Comparison of ENCODE assay signal across 9 cellular contexts in the genomic region with DNA sequence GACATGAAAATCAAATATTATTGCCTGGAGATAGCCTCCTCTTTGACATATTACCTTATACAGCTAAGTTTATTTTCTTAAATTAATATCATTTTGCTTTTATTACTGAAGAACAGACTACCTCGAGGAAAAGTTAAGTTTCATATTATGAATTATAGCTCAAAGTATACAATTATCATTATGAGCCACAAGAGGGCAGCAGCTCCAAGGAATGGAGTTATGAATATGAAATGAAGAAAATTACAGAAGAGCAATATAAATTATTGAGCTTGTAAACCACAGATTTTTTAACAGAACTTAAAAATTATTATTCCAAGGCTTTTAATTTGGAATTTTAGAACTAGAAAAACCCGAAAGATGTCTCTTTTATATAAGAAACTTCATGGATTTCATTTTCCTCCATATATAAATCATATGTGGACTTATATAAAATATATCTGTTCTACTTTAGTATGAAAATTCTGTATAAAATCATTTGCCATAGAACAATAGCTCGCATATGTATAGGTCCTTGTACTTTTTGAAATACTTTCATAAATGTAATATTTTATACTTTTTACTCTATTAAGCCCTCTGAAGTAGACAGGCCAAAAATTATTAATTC. TPM values are rescaled to one million over a fixed set of nuclear protein-coding genes. Genes with fewer than 3 reads are reported as not detected.
A peak's percentile ranks its signal among the peaks of the same experiment; 100 is the strongest.
DNase-seq lines count a peak whose midpoint lies in the region; ATAC-seq and TF ChIP-seq lines count a peak whose summit lies in the region.
"Had no signal": no experiment of that assay in that cellular context is flagged by ENCODE, and none has a peak within 500 bp of the region (broad histone marks: within the 10 kb centered on the region; RNA-seq: fewer than 3 reads in every experiment).

No MANE protein-coding gene starts in this region.

- no peak for TF ChIP-seq POLR2A in adrenal gland (IDR thresholded peaks at IDR 0.05)
- no peak for TF ChIP-seq POLR2A in tibial nerve (IDR thresholded peaks at IDR 0.05)

- no peak for TF ChIP-seq EP300 in tibial nerve (IDR thresholded peaks at IDR 0.05)

- H3K9me3 ChIP-seq in AG04450 (ENCODE audit: control insufficient read depth, insufficient read depth, low read length): no peaks in the 10 kb centered on the region
- no peaks in the 10 kb centered on the region for H3K9me3 ChIP-seq in adrenal gland (replicated peaks in 1 of 3)
- H3K9me3 ChIP-seq in tibial nerve: no peaks in the 10 kb centered on the region
- H3K9me3 ChIP-seq: neutrophil had no signal

- WGBS in adrenal gland, 4 donors: 3 to 7% (median 4%) methylated on average over 3 of the region's 3 CpGs
- 5 to 13% methylated on average over 3 of the region's 3 CpGs for WGBS in tibial nerve, 2 donors

- ATAC-seq in HG02981 (IDR thresholded peaks at IDR 0.05; ENCODE audit: unreplicated experiment) (peak; percentile 43), GM18861 (IDR thresholded peaks at IDR 0.05; ENCODE audit: unreplicated experiment) (no peak)

- no peaks in the 10 kb centered on the region for H3K27me3 ChIP-seq in AG04450 (ENCODE audit: control insufficient read depth, insufficient read depth, low read length)
- H3K27me3 ChIP-seq in adrenal gland: no peaks in the 10 kb centered on the region
- no peaks in the 10 kb centered on the region for H3K27me3 ChIP-seq in tibial nerve

- peak; percentile 74 for TF ChIP-seq CTCF in AG04450 (IDR thresholded peaks at IDR 0.05; ENCODE audit: low read depth, low read length)
- peak; percentile 55 to 86 (median 76) for TF ChIP-seq CTCF in adrenal gland (IDR thresholded peaks at IDR 0.05)
- TF ChIP-seq CTCF in tibial nerve (IDR thresholded peaks at IDR 0.05): peak; percentile 38 to 80 (median 67)

- CTCF ChIA-PET in AG04450 (lab: Charles Lee): interaction anchor here (0.6 to 2.6 kb wide), 37 partner anchors 8 to 1333 kb away, joined by 3 to 49 read pairs (median 5); a partner anchor contains a TSS

- H3K27ac ChIP-seq in AG04450 (ENCODE audit: low read depth, low read length): no peak overlapping the region
- no peak overlapping the region for H3K27ac ChIP-seq in adrenal gland
- H3K27ac ChIP-seq in tibial nerve: no peak overlapping the region
- H3K27ac ChIP-seq: neutrophil had no signal

- H3K4me1 ChIP-seq in adrenal gland (replicated peaks in 1 of 2) (peaks cover 0 to 8% of the 10 kb centered on the region in 2 donors), tibial nerve (peaks cover 0 to 6% (median 0%) of the 10 kb centered on the region in 4 donors)

- intact Hi-C loops in adrenal gland (cut with DNase I): no loop called here

- H3K4me3 ChIP-seq in AG04450 (ENCODE audit: low read depth, low read length) (no peak overlapping the region), adrenal gland (peak overlapping the region in 1 of 4 donors; percentile 12), tibial nerve (no peak overlapping the region)

- DNase-seq in AG04450 (ENCODE audit: low read depth, low spot score) (no peak), GM04504 (ENCODE audit: low read depth) (peak; percentile 5), NCI-H345 treated with DMSO at 0.1 percent for 48 hours (lab: John Stamatoyannopoulos, UW; ENCODE audit: unreplicated experiment) (peak; percentile 4), adrenal gland (peak in 6 of 7 donors; percentile 22 to 62 (median 48)), iris pigment epithelial cell (ENCODE audit: low read depth) (peak; percentile 41), tibial nerve (ENCODE audit: low spot score in 2 of 2) (peak in 1 of 2 donors; percentile 58)

- POLR2A ChIA-PET in AG04450 (lab: Yijun Ruan, JAX): interaction anchor here (1.3 kb wide), 1 partner anchor 63 kb away, joined by 5 read pairs; a partner anchor contains a TSS

- H3K36me3 ChIP-seq in adrenal gland (replicated peaks in 1 of 2) (no peaks in the 10 kb centered on the region), tibial nerve (no peaks in the 10 kb centered on the region)
- H3K36me3 ChIP-seq: neutrophil had no signal

RNA-seq across cellular contexts. Expression of a gene that starts 40.1 kb away (rescaled TPM):
- polyA plus RNA-seq in AG04450 (2011; rRNA removed): 0.06 and 0.15 TPM in 2 replicates
- 0.05 and 0.17 TPM in 2 replicates for polyA minus RNA-seq in AG04450 (2011; rRNA and poly(A)+ RNA removed)
- 1 to 10 TPM in 7 of 8 donors, under 1 TPM in 1; 0.86 to 3.9 (median 1.6) TPM for total RNA-seq in adrenal gland
- polyA plus RNA-seq in adrenal gland: under 1 TPM; 0.54 to 0.99 (median 0.64) TPM
- total RNA-seq in tibial nerve: 1 to 10 TPM; 1.8 to 5.4 (median 2.8) TPM
